In genomic region chr7:77121860-77122681, GRCh38 we compare ENCODE assay signal across 8 cellular contexts. TPM values are rescaled to one million over a fixed set of nuclear protein-coding genes. Genes with fewer than 3 reads are reported as not detected.
DNase-seq lines count a peak whose midpoint lies in the region; ATAC-seq and TF ChIP-seq lines count a peak whose summit lies in the region.
"Not testable (repeated sequence)": the region's sequence is repeated elsewhere in the genome, so short reads cannot be mapped to it uniquely, and the experiment has no call there.

TSS of gene CCDC146 (plus strand) at chr7:77122615. CDS start at chr7:77167669, 45,054 bp downstream.

- DNase-seq in ELF-1 (ENCODE audit: low read depth, low spot score) (peak; percentile 100), HCEC 1CT (peak; percentile 99), MG63 (peak; percentile 96), SHP77 (lab: John Stamatoyannopoulos, UW) (peak; percentile 99), fibroblast of the aortic adventitia (ENCODE audit: low read depth) (peak; percentile 98)
- DNase-seq in activated effector memory CD4-positive, alpha-beta T cell treated with Interleukin-2 at 50 U/mL for 16 hours = peak; percentile 92
- DNase-seq in natural killer cell treated with Interleukin-12 subunit alpha and Interleukin-12 subunit beta and Interleukin-15 and Interleukin-18, amount 100 ng/mL, for 72 hours (ENCODE audit: low spot score) = peak; percentile 98
- peak; percentile 87 to 97 (median 94) for DNase-seq in stimulated activated naive CD4-positive, alpha-beta T cell (lab: John Stamatoyannopoulos, UW)

- not testable (repeated sequence) for H3K36me3 ChIP-seq in MG63

- not testable (repeated sequence) for H3K9me3 Mint-ChIP-seq in natural killer cell treated with Interleukin-12 subunit alpha and Interleukin-12 subunit beta and Interleukin-15 and Interleukin-18, amount 100 ng/mL, for 72 hours

- H3K4me3 ChIP-seq in MG63 (peak within 1 kb of the TSS; percentile 39), fibroblast of the aortic adventitia (ENCODE audit: low read depth, low read length) (peak within 1 kb of the TSS; percentile 75)

- not testable (repeated sequence) for H3K27me3 ChIP-seq in MG63

- peak; percentile 99 for ATAC-seq in natural killer cell treated with Interleukin-12 subunit alpha and Interleukin-12 subunit beta and Interleukin-15 and Interleukin-18, amount 100 ng/mL, for 72 hours

- peak within 1 kb of the TSS; percentile 2 to 32 for H3K27ac Mint-ChIP-seq in natural killer cell treated with Interleukin-12 subunit alpha and Interleukin-12 subunit beta and Interleukin-15 and Interleukin-18, amount 100 ng/mL, for 72 hours

- H3K27me3 Mint-ChIP-seq in natural killer cell treated with Interleukin-12 subunit alpha and Interleukin-12 subunit beta and Interleukin-15 and Interleukin-18, amount 100 ng/mL, for 72 hours = not testable (repeated sequence)

- H3K9me3 ChIP-seq in MG63 = not testable (repeated sequence)

- peak within 1 kb of the TSS; percentile 74 for H3K4me3 Mint-ChIP-seq in natural killer cell treated with Interleukin-12 subunit alpha and Interleukin-12 subunit beta and Interleukin-15 and Interleukin-18, amount 100 ng/mL, for 72 hours

- TF ChIP-seq CTCF in fibroblast of the aortic adventitia (IDR thresholded peaks at IDR 0.05; ENCODE audit: insufficient read depth, low read length) = not testable (repeated sequence)

- H3K36me3 Mint-ChIP-seq in natural killer cell treated with Interleukin-12 subunit alpha and Interleukin-12 subunit beta and Interleukin-15 and Interleukin-18, amount 100 ng/mL, for 72 hours = not testable (repeated sequence)

- not testable (repeated sequence) for H3K4me1 Mint-ChIP-seq in natural killer cell treated with Interleukin-12 subunit alpha and Interleukin-12 subunit beta and Interleukin-15 and Interleukin-18, amount 100 ng/mL, for 72 hours (ENCODE audit: low read depth in 2 of 2)

RNA-seq across cellular contexts. Expression of gene CCDC146, which starts in this region (rescaled TPM):
- 0.07 TPM in 1 of 2 replicates, not detected in the other for total RNA-seq in MG63 (2014; rRNA removed; shearing (Covaris generic); ENCODE audit: low replicate concordance)
- 1.4 and 2.0 TPM in 2 replicates for total RNA-seq in fibroblast of the aortic adventitia (ENCODE audit: low replicate concordance)
- total RNA-seq in natural killer cell treated with Interleukin-12 subunit alpha and Interleukin-12 subunit beta and Interleukin-15 and Interleukin-18, amount 100 ng/mL, for 72 hours = 1 to 10 TPM; 3.2 to 3.4 TPM

Comparison
In these comparisons a context has a peak if more than half of its experiments do, and no peak if none do; other contexts are left out.
1. Peak in every context shown above with its lines: DNase-seq, ATAC-seq and H3K4me3 ChIP-seq.
2. Peak in DNase-seq and H3K4me3 ChIP-seq in MG63; RNA of the gene not detected or under 1 TPM.